11 cellular contexts compared by ENCODE assay signal in genomic region chr4:108035691-108036090, GRCh38. TPM values are rescaled to one million over a fixed set of nuclear protein-coding genes. Genes with fewer than 3 reads are reported as not detected.
DNase-seq lines count a peak whose midpoint lies in the region; ATAC-seq, FAIRE-seq and TF ChIP-seq lines count a peak whose summit lies in the region.
"Had no signal": no experiment of that assay in that cellular context is flagged by ENCODE, and none has a peak within 500 bp of the region (broad histone marks: within the 10 kb centered on the region; RNA-seq: fewer than 3 reads in every experiment).

No MANE protein-coding gene starts in this region.

- H3K27ac Mint-ChIP-seq in activated naive CD4-positive, alpha-beta T cell treated with anti-CD3 and anti-CD28 coated beads, Interleukin-2, amount 50 U/mL, for 24 hours = peak overlapping the region; percentile 98
- peak overlapping the region; percentile 89 to 95 for H3K27ac Mint-ChIP-seq in T-cell

- H3K36me3 Mint-ChIP-seq in activated naive CD4-positive, alpha-beta T cell treated with anti-CD3 and anti-CD28 coated beads, Interleukin-2, amount 50 U/mL, for 24 hours = no peaks in the 10 kb centered on the region
- H3K36me3 Mint-ChIP-seq in T-cell = peaks cover 14% of the 10 kb centered on the region

- no peaks in the 10 kb centered on the region for H3K27me3 Mint-ChIP-seq in activated naive CD4-positive, alpha-beta T cell treated with anti-CD3 and anti-CD28 coated beads, Interleukin-2, amount 50 U/mL, for 24 hours
- H3K27me3 Mint-ChIP-seq in T-cell = no peaks in the 10 kb centered on the region

- peaks cover 0 to 31% (median 6%) of the 10 kb centered on the region in 4 donors for H3K36me3 ChIP-seq in transverse colon

- peak overlapping the region in 1 of 4 donors; percentile 24 for H3K27ac ChIP-seq in transverse colon

- CTCF ChIA-PET in T-cell (lab: Charles Lee) = interaction anchor here (0.6 to 1.7 kb wide), 8 partner anchors 12 to 486 kb away, joined by 3 to 7 read pairs (median 4); no protein-coding TSS in a partner anchor

- in situ Hi-C loops in transverse colon (cut with MboI; ENCODE audit: low pct_ligation_motif_present in 1 of 4, low pct_unique_long_range_greater_than_20kb in 1 of 4, low sequenced_read_pairs in 3 of 4) = loop anchor here in 1 of 4 donors (25.0 kb wide), 1 partner anchor 527 kb away; no protein-coding TSS in a partner anchor

- H3K9me3 ChIP-seq in transverse colon = no peaks in the 10 kb centered on the region

- H3K4me3 Mint-ChIP-seq in activated naive CD4-positive, alpha-beta T cell treated with anti-CD3 and anti-CD28 coated beads, Interleukin-2, amount 50 U/mL, for 24 hours = peak overlapping the region; percentile 79
- peak overlapping the region; percentile 39 to 53 (median 49) for H3K4me3 Mint-ChIP-seq in T-cell

- no peaks in the 10 kb centered on the region for H3K27me3 ChIP-seq in transverse colon

- TF ChIP-seq POLR2A in transverse colon (IDR thresholded peaks at IDR 0.05) (no peak), H54 (IDR thresholded peaks at IDR 0.05; ENCODE audit: low read depth, low read length) (no peak)

- H3K9me3 Mint-ChIP-seq in activated naive CD4-positive, alpha-beta T cell treated with anti-CD3 and anti-CD28 coated beads, Interleukin-2, amount 50 U/mL, for 24 hours = no peaks in the 10 kb centered on the region
- no peaks in the 10 kb centered on the region for H3K9me3 Mint-ChIP-seq in T-cell

- peak; percentile 49 for ATAC-seq in HG02943 (IDR thresholded peaks at IDR 0.05; ENCODE audit: low read depth, unreplicated experiment)
- ATAC-seq in T-cell (replicated peaks in 1 of 4) = no peak
- no peak for ATAC-seq in HG03571 (IDR thresholded peaks at IDR 0.05; ENCODE audit: unreplicated experiment)
- no peak for ATAC-seq in GM21737 (IDR thresholded peaks at IDR 0.05; ENCODE audit: unreplicated experiment)

- TF ChIP-seq CTCF in transverse colon (IDR thresholded peaks at IDR 0.05) = no peak

- 71 to 79% methylated on average over 3 to 6 of the region's 6 CpGs for WGBS in transverse colon (ENCODE audit: low coverage in 1 of 2), 2 donors

- no peak for FAIRE-seq in H54 (lab: Jason Lieb, UNC)
- FAIRE-seq: islet of Langerhans had no signal

- no peak overlapping the region for H3K4me3 ChIP-seq in transverse colon

- H3K4me1 ChIP-seq in transverse colon = no peaks in the 10 kb centered on the region

- POLR2A ChIA-PET in T-cell (lab: Charles Lee) = interaction anchor here (0.5 to 1.1 kb wide), 12 partner anchors 19 to 1619 kb away, joined by 3 to 9 read pairs (median 5); no protein-coding TSS in a partner anchor

- intact Hi-C loops in transverse colon (cut with DNase I; ENCODE audit: low total_unique reads) = no loop called here

- peaks cover 75% of the 10 kb centered on the region for H3K4me1 Mint-ChIP-seq in activated naive CD4-positive, alpha-beta T cell treated with anti-CD3 and anti-CD28 coated beads, Interleukin-2, amount 50 U/mL, for 24 hours
- peaks cover 51 to 65% (median 65%) of the 10 kb centered on the region in 3 donors for H3K4me1 Mint-ChIP-seq in T-cell

- TF ChIP-seq EP300 in transverse colon (IDR thresholded peaks at IDR 0.05; ENCODE audit: low read depth) = no peak

- DNase-seq in activated naive CD4-positive, alpha-beta T cell treated with Interleukin-2 at 50 U/mL for 16 hours = no peak
- DNase-seq in T-cell (no peak), transverse colon (peak; percentile 15), H54 (ENCODE audit: insufficient read length, low spot score) (no peak)
- DNase-seq: amygdala, dermis blood vessel endothelial cell had no signal

RNA-seq across cellular contexts. Expression of gene HADH, which starts 46.0 kb away (rescaled TPM):
- 10 to 100 TPM; 14.2 to 25.0 (median 17.8) TPM for total RNA-seq in T-cell
- 100 to 1,000 TPM in 3 of 4 donors, 10 to 100 TPM in 1; 47.5 to 135 (median 117) TPM for total RNA-seq in transverse colon
